ENCODE assay signal across 8 cellular contexts in genomic region chr7:131556055-131556911, GRCh38. TPM values are rescaled to one million over a fixed set of nuclear protein-coding genes. Genes with fewer than 3 reads are reported as not detected.
DNase-seq lines count a peak whose midpoint lies in the region; ATAC-seq and TF ChIP-seq lines count a peak whose summit lies in the region.

PODXL (minus strand) TSS chr7:131556628; CDS start chr7:131556359, 269 bp downstream.

- H3K9me3 Mint-ChIP-seq in activated naive CD4-positive, alpha-beta T cell treated with anti-CD3 and anti-CD28 coated beads for 36 hours, result no peaks in the 10 kb centered on the region

- H3K36me3 Mint-ChIP-seq in activated naive CD4-positive, alpha-beta T cell treated with anti-CD3 and anti-CD28 coated beads for 36 hours (ENCODE audit: low read depth), result no peaks in the 10 kb centered on the region

- peak; percentile 11 for DNase-seq in DMS114 treated with DMSO at 0.1 percent for 48 hours (lab: John Stamatoyannopoulos, UW; ENCODE audit: unreplicated experiment)
- peak; percentile 87 for DNase-seq in HuH-7 (ENCODE audit: low spot score)
- no peak for DNase-seq in RWPE2 (ENCODE audit: low spot score)
- DNase-seq in activated naive CD4-positive, alpha-beta T cell treated with anti-CD3 and anti-CD28 coated beads for 36 hours, result peak; percentile 60
- DNase-seq in glomerular endothelial cell (ENCODE audit: extremely low read depth, low read depth, low spot score), result no peak
- peak; percentile 54 to 79 for DNase-seq in tibial artery

- H3K4me1 Mint-ChIP-seq in activated naive CD4-positive, alpha-beta T cell treated with anti-CD3 and anti-CD28 coated beads for 36 hours (ENCODE audit: low read depth), result peaks cover 12% of the 10 kb centered on the region

- no peak within 1 kb of the TSS for H3K27ac Mint-ChIP-seq in activated naive CD4-positive, alpha-beta T cell treated with anti-CD3 and anti-CD28 coated beads for 36 hours

- CTCF ChIA-PET in activated naive CD4-positive, alpha-beta T cell treated with anti-CD3 and anti-CD28 coated beads for 36 hours (lab: Charles Lee), result no interaction called here

- intact Hi-C loops in activated naive CD4-positive, alpha-beta T cell treated with anti-CD3 and anti-CD28 coated beads for 36 hours (cut with micrococcal nuclease), result loop anchor here (1.0 kb wide), 1 partner anchor 98 kb away; no protein-coding TSS in a partner anchor
- intact Hi-C loops in tibial artery (cut with DNase I; ENCODE audit: low total_unique reads), result no loop called here

- H3K4me3 ChIP-seq in RWPE2 (ENCODE audit: severe bottlenecking), result peak within 1 kb of the TSS; percentile 45
- H3K4me3 ChIP-seq in neutrophil (ENCODE audit: low read depth in 1 of 2, low read length in 1 of 2), result peak within 1 kb of the TSS; percentile 42 to 58
- H3K4me3 ChIP-seq in tibial artery, result peak within 1 kb of the TSS; percentile 57 to 62

- no peak for TF ChIP-seq CTCF in RWPE2 (IDR thresholded peaks at IDR 0.05; ENCODE audit: poor library complexity, severe bottlenecking)
- no peak for TF ChIP-seq CTCF in neutrophil (IDR thresholded peaks at IDR 0.05)
- no peak for TF ChIP-seq CTCF in tibial artery (IDR thresholded peaks at IDR 0.05)

- H3K4me1 ChIP-seq in RWPE2 (ENCODE audit: insufficient read depth, poor library complexity, severe bottlenecking), result peaks cover 4% of the 10 kb centered on the region
- peaks cover 17 to 21% of the 10 kb centered on the region in 2 experiments for H3K4me1 ChIP-seq in neutrophil (ENCODE audit: control insufficient read depth in 1 of 2, insufficient read depth in 1 of 2, low read depth in 1 of 2, low read length in 1 of 2)
- peaks cover 0 to 41% (median 29%) of the 10 kb centered on the region in 4 donors for H3K4me1 ChIP-seq in tibial artery

- no peak within 1 kb of the TSS for H3K27ac ChIP-seq in RWPE2 (ENCODE audit: poor library complexity, severe bottlenecking)
- H3K27ac ChIP-seq in neutrophil, result no peak within 1 kb of the TSS
- H3K27ac ChIP-seq in tibial artery, result peak within 1 kb of the TSS; percentile 26 to 40

- peak within 1 kb of the TSS; percentile 67 for H3K4me3 Mint-ChIP-seq in activated naive CD4-positive, alpha-beta T cell treated with anti-CD3 and anti-CD28 coated beads for 36 hours

- H3K9me3 ChIP-seq in RWPE2 (ENCODE audit: severe bottlenecking) (no peaks in the 10 kb centered on the region), neutrophil (no peaks in the 10 kb centered on the region), tibial artery (no peaks in the 10 kb centered on the region)

- H3K27me3 ChIP-seq in RWPE2 (ENCODE audit: insufficient read depth, poor library complexity, severe bottlenecking) (peaks cover 39% of the 10 kb centered on the region), neutrophil (peaks cover 93% of the 10 kb centered on the region), tibial artery (no peaks in the 10 kb centered on the region)

- ATAC-seq in GM21515 (IDR thresholded peaks at IDR 0.05; ENCODE audit: unreplicated experiment) (peak; percentile 81), RWPE2 (ENCODE audit: low read depth) (peak; percentile 81)

- no peaks in the 10 kb centered on the region for H3K36me3 ChIP-seq in RWPE2 (ENCODE audit: low read depth)
- no peaks in the 10 kb centered on the region for H3K36me3 ChIP-seq in neutrophil
- no peaks in the 10 kb centered on the region for H3K36me3 ChIP-seq in tibial artery

- H3K27me3 Mint-ChIP-seq in activated naive CD4-positive, alpha-beta T cell treated with anti-CD3 and anti-CD28 coated beads for 36 hours (ENCODE audit: low read depth), result peaks cover 52% of the 10 kb centered on the region

RNA-seq across cellular contexts. Expression of gene PODXL, which starts in this region (rescaled TPM):
- 1 to 10 TPM in 1 of 2 experiments, under 1 TPM in 1; 0.98 to 1.8 TPM for total RNA-seq in activated naive CD4-positive, alpha-beta T cell treated with anti-CD3 and anti-CD28 coated beads for 36 hours
- 349 and 350 TPM in 2 replicates for total RNA-seq in glomerular endothelial cell

Comparison
In these comparisons a context has a peak if more than half of its experiments do, and no peak if none do; other contexts are left out.
1. RNA of gene PODXL (total RNA-seq): 349 to 350 TPM in glomerular endothelial cell; 0.98 to 1.8 TPM in activated naive CD4-positive, alpha-beta T cell treated with anti-CD3 and anti-CD28 coated beads for 36 hours; every median in the first group is over 100 times any median in the second.
2. DNase-seq: peak in DMS114 treated with DMSO at 0.1 percent for 48 hours (single experiment), HuH-7 (single experiment), activated naive CD4-positive, alpha-beta T cell treated with anti-CD3 and anti-CD28 coated beads for 36 hours (single experiment) and tibial artery (2 of 2); none in RWPE2 (single experiment) and glomerular endothelial cell (single experiment).
3. H3K27ac ChIP-seq: peak in tibial artery (2 of 2); none in RWPE2 (single experiment) and neutrophil (single experiment).
4. Peak in every context shown above with its lines, with median percentiles within 50 percentile points of each other: H3K4me3 ChIP-seq.